1 cellular context compared by ENCODE assay signal in the genomic region with DNA sequence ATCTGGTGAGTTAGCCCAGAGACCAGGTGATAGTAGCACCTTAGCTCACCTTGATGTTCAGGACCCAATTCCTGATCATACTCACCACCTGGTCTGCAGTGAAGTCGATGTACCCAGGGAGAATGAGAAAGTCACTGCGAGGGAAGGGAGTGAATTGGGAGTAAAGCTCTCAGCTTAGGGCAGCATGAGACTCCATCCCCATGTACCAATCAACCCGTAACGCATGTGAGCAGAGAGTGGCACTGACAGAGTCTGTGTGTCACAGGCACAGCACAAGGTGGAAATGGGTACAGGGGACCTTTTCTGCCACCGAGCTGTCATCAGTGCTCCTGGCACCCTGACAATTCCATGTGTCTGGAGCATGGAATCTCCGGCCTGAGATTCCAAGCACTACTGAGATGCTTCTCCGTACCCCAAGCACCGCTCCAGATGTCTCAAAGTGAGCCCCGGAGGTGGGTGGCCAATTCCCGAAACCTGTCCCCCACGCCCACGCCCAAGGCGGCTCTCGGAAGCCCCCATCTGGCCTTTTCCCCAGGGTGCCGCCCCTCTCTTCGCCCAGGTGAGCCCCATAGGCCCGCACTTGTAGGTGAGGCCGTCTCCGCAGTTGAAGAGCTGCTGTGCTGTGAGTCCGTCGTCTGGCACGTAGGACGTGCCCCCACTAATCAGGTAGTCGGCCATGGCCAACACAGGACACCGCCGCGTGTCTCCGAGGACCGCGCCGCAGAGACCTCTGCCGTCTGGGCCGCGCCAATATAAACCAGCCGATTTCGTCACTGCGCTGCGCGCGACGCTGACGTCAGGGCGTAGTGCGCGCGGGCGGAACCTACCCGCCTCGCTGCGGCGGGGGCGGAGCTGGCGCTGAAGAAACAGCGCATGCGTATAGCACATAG.
TF ChIP-seq lines count a peak whose summit lies in the region.

Gene IMPDH2, minus strand, starts transcription at position 726 of the 890 bp plus-strand sequence. Its CDS starts 48 bp downstream, at position 678.

TF ChIP-seq in K562, 482 proteins besides CTCF, POLR2A, EP300 and RAD21 (continued from another document and continues in another):
- TF ChIP-seq RREB1 (CRISPR knock-in tag; IDR thresholded peaks at IDR 0.05) = no peak
- no peak for TF ChIP-seq ZNF12 (CRISPR knock-in tag; IDR thresholded peaks at IDR 0.05)
- 0 out of 2 replicates have a peak, but pooled peaks have one; percentile 24 for TF ChIP-seq ESRRB (CRISPR knock-in tag; IDR thresholded peaks at IDR 0.05; ENCODE audit: borderline replicate concordance)
- TF ChIP-seq NFYB (IDR thresholded peaks at IDR 0.05; ENCODE audit: extremely low read depth, insufficient read length) = no peak
- peak; percentile 54; the same call in 1 of the 2 replicates for TF ChIP-seq ZNF263 (CRISPR knock-in tag; IDR thresholded peaks at IDR 0.05; ENCODE audit: borderline replicate concordance)
- TF ChIP-seq TOE1 (IDR thresholded peaks at IDR 0.05; ENCODE audit: borderline replicate concordance) = no peak
- TF ChIP-seq TOE1 (CRISPR knock-in tag; IDR thresholded peaks at IDR 0.05; ENCODE audit: borderline replicate concordance, low read depth) = no peak
- no peak for TF ChIP-seq TFE3 (CRISPR knock-in tag; IDR thresholded peaks at IDR 0.05)
- TF ChIP-seq MYC (IDR thresholded peaks at IDR 0.05; ENCODE audit: low read depth, low read length) = peak; percentile 92
- peak; percentile 68; the same call in 1 of the 2 replicates for TF ChIP-seq MYC (CRISPR knock-in tag; IDR thresholded peaks at IDR 0.05; ENCODE audit: borderline replicate concordance, low read depth)
- TF ChIP-seq ZNF121 (CRISPR knock-in tag; conservative IDR thresholded peaks at IDR 0.05) = no peak
- no peak for TF ChIP-seq TCFL5 (CRISPR knock-in tag; conservative IDR thresholded peaks at IDR 0.05)
- peak; percentile 58; the same call in 1 of the 2 replicates for TF ChIP-seq KAT7 (CRISPR knock-in tag; IDR thresholded peaks at IDR 0.05; ENCODE audit: borderline replicate concordance)
- TF ChIP-seq HOXB6 (CRISPR knock-in tag; IDR thresholded peaks at IDR 0.05; ENCODE audit: borderline replicate concordance) = no peak
- TF ChIP-seq, protein P1, sequence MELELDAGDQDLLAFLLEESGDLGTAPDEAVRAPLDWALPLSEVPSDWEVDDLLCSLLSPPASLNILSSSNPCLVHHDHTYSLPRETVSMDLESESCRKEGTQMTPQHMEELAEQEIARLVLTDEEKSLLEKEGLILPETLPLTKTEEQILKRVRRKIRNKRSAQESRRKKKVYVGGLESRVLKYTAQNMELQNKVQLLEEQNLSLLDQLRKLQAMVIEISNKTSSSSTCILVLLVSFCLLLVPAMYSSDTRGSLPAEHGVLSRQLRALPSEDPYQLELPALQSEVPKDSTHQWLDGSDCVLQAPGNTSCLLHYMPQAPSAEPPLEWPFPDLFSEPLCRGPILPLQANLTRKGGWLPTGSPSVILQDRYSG (tag; conservative IDR thresholded peaks at IDR 0.05; ENCODE audit: low read depth) = no peak
- TF ChIP-seq HMGN3 (IDR thresholded peaks at IDR 0.05; ENCODE audit: borderline replicate concordance, extremely low read depth, insufficient read length, low read depth, low read length) = peak; percentile 97
- TF ChIP-seq TCF7L2 (IDR thresholded peaks at IDR 0.05; ENCODE audit: low read depth, low read length) = no peak
- no peak for TF ChIP-seq GTF3C2 (IDR thresholded peaks at IDR 0.05; ENCODE audit: borderline replicate concordance, extremely low read depth, insufficient read length)
- TF ChIP-seq, protein P2, sequence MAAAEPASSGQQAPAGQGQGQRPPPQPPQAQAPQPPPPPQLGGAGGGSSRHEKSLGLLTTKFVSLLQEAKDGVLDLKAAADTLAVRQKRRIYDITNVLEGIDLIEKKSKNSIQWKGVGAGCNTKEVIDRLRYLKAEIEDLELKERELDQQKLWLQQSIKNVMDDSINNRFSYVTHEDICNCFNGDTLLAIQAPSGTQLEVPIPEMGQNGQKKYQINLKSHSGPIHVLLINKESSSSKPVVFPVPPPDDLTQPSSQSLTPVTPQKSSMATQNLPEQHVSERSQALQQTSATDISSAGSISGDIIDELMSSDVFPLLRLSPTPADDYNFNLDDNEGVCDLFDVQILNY (CRISPR knock-in tag; IDR thresholded peaks at IDR 0.05) = 0 out of 2 replicates have a peak, but pooled peaks have one; percentile 31
- no peak for TF ChIP-seq CC2D1A (IDR thresholded peaks at IDR 0.05)
- TF ChIP-seq MBD2 (IDR thresholded peaks at IDR 0.05; ENCODE audit: borderline replicate concordance, low read depth) = peak; percentile 72; the same call in 1 of the 2 replicates
- peak; percentile 94; the same call in 1 of the 2 replicates for TF ChIP-seq CAMTA2 (CRISPR knock-in tag; conservative IDR thresholded peaks at IDR 0.05)
- TF ChIP-seq, protein P3, sequence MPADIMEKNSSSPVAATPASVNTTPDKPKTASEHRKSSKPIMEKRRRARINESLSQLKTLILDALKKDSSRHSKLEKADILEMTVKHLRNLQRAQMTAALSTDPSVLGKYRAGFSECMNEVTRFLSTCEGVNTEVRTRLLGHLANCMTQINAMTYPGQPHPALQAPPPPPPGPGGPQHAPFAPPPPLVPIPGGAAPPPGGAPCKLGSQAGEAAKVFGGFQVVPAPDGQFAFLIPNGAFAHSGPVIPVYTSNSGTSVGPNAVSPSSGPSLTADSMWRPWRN (IDR thresholded peaks at IDR 0.05; ENCODE audit: low read depth) = no peak
- TF ChIP-seq HNRNPK (IDR thresholded peaks at IDR 0.05; ENCODE audit: low read depth, low read length, poor library complexity, severe bottlenecking) = no peak
- no peak for TF ChIP-seq ZNF57 (CRISPR knock-in tag; IDR thresholded peaks at IDR 0.05)
- TF ChIP-seq, protein P4, sequence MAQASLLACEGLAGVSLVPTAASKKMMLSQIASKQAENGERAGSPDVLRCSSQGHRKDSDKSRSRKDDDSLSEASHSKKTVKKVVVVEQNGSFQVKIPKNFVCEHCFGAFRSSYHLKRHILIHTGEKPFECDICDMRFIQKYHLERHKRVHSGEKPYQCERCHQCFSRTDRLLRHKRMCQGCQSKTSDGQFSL (CRISPR knock-in tag; IDR thresholded peaks at IDR 0.05) = no peak
- TF ChIP-seq, protein P4 (tag; IDR thresholded peaks at IDR 0.05) = no peak
- no peak for TF ChIP-seq DLX4 (CRISPR knock-in tag; IDR thresholded peaks at IDR 0.05)
- TF ChIP-seq, protein P5, sequence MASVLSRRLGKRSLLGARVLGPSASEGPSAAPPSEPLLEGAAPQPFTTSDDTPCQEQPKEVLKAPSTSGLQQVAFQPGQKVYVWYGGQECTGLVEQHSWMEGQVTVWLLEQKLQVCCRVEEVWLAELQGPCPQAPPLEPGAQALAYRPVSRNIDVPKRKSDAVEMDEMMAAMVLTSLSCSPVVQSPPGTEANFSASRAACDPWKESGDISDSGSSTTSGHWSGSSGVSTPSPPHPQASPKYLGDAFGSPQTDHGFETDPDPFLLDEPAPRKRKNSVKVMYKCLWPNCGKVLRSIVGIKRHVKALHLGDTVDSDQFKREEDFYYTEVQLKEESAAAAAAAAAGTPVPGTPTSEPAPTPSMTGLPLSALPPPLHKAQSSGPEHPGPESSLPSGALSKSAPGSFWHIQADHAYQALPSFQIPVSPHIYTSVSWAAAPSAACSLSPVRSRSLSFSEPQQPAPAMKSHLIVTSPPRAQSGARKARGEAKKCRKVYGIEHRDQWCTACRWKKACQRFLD (CRISPR knock-in tag; IDR thresholded peaks at IDR 0.05) = no peak
- TF ChIP-seq, protein P6, sequence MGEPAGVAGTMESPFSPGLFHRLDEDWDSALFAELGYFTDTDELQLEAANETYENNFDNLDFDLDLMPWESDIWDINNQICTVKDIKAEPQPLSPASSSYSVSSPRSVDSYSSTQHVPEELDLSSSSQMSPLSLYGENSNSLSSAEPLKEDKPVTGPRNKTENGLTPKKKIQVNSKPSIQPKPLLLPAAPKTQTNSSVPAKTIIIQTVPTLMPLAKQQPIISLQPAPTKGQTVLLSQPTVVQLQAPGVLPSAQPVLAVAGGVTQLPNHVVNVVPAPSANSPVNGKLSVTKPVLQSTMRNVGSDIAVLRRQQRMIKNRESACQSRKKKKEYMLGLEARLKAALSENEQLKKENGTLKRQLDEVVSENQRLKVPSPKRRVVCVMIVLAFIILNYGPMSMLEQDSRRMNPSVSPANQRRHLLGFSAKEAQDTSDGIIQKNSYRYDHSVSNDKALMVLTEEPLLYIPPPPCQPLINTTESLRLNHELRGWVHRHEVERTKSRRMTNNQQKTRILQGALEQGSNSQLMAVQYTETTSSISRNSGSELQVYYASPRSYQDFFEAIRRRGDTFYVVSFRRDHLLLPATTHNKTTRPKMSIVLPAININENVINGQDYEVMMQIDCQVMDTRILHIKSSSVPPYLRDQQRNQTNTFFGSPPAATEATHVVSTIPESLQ (CRISPR knock-in tag; IDR thresholded peaks at IDR 0.05) = no peak; the same call in 1 of the 2 replicates
- TF ChIP-seq MEF2D (tag; conservative IDR thresholded peaks at IDR 0.05; ENCODE audit: low read depth) = no peak
